Comparison of ENCODE assay signal across 1 cellular context in the genomic region with DNA sequence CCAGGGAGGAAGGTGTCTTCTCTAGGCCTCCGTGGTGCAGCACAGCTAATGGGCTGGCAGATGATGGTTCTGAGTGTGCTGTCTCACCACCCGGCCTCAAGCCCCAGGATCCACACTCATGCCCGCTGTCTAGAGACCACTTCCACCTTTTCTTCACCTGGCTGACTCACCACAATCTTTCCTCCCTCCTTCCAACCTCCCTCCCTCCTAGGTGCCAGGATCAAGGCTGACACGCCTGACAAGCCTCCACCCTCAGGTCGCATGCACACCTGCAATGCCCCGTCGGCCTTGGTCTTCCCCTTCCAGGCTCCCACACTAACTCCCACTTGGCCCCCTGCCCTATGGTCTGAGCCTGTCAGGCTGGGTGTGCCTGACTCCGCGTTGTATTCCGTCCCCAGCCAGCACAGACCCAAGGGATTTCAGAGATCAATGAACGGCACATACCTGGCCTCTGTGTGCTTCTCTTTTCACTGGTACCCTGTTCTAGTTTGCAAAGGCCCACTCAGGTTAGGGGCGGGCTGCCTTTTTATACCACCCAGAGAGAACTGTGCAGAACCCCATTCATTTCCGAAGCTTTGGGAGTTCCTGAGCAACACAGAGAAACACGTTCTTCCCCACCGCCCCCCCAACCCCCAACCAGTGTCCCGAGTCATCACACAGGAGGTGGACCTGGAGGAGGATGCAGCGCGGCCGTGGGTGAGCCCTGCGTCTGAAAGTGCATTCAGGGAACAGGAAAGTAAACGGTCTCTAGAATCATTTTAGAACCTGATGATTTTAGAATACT.
TF ChIP-seq lines count a peak whose summit lies in the region.

No MANE protein-coding gene starts in this region.

TF ChIP-seq in A549, 52 proteins besides CTCF, POLR2A, EP300 and RAD21:
- no peak for TF ChIP-seq NFE2L2 (conservative IDR thresholded peaks at IDR 0.05; ENCODE audit: low read length)
- TF ChIP-seq TFCP2L1 (CRISPR knock-in tag; IDR thresholded peaks at IDR 0.05): no peak
- no peak for TF ChIP-seq PHF8 (IDR thresholded peaks at IDR 0.05; ENCODE audit: borderline replicate concordance, low read depth)
- no peak for TF ChIP-seq SREBF2 (IDR thresholded peaks at IDR 0.05)
- no peak for TF ChIP-seq ZFP36 (IDR thresholded peaks at IDR 0.05; ENCODE audit: borderline replicate concordance, partially characterized antibody)
- no peak for TF ChIP-seq POLR2AphosphoS2 (conservative IDR thresholded peaks at IDR 0.05; ENCODE audit: low read length)
- no peak for TF ChIP-seq HOXB5 (CRISPR knock-in tag; IDR thresholded peaks at IDR 0.05)
- TF ChIP-seq USF2 (IDR thresholded peaks at IDR 0.05): no peak
- TF ChIP-seq ZNF302 (CRISPR knock-in tag; IDR thresholded peaks at IDR 0.05): no peak
- no peak for TF ChIP-seq ELK1 (IDR thresholded peaks at IDR 0.05; ENCODE audit: low read depth, low read length)
- TF ChIP-seq MAX (IDR thresholded peaks at IDR 0.05): no peak
- TF ChIP-seq RNF2 (IDR thresholded peaks at IDR 0.05; ENCODE audit: borderline replicate concordance, low read depth): no peak
- TF ChIP-seq SMC3 (IDR thresholded peaks at IDR 0.05): no peak
- TF ChIP-seq EHF (CRISPR knock-in tag; IDR thresholded peaks at IDR 0.05): no peak
- no peak for TF ChIP-seq HES2 (IDR thresholded peaks at IDR 0.05)
- no peak for TF ChIP-seq ESRRA (IDR thresholded peaks at IDR 0.05; ENCODE audit: borderline replicate concordance, low read length)
- no peak for TF ChIP-seq KDM1A (IDR thresholded peaks at IDR 0.05; ENCODE audit: low read depth)
